In genomic region chr15:85750319-85750806, GRCh38 we compare ENCODE assay signal across 1 cellular context.
TF ChIP-seq lines count a peak whose summit lies in the region.

No MANE protein-coding gene starts in this region.

TF ChIP-seq in GM12878, 131 proteins besides CTCF, POLR2A, EP300 and RAD21 (continued from another document):
- TF ChIP-seq STAT3 (IDR thresholded peaks at IDR 0.05; ENCODE audit: low read depth, low read length) (no peak), SMC3 (IDR thresholded peaks at IDR 0.05; ENCODE audit: borderline replicate concordance, low read length) (no peak), NFYA (IDR thresholded peaks at IDR 0.05; ENCODE audit: borderline replicate concordance, low read depth, low read length) (no peak), RAD51 (IDR thresholded peaks at IDR 0.05) (no peak), SIN3A (IDR thresholded peaks at IDR 0.05; ENCODE audit: low read depth, low read length) (no peak), KDM1A (IDR thresholded peaks at IDR 0.05; ENCODE audit: borderline replicate concordance) (no peak), HDGF (IDR thresholded peaks at IDR 0.05) (no peak), CHD2 (IDR thresholded peaks at IDR 0.05; ENCODE audit: borderline replicate concordance, low read depth, low read length) (no peak), CHD4 (IDR thresholded peaks at IDR 0.05) (no peak), WRNIP1 (IDR thresholded peaks at IDR 0.05; ENCODE audit: borderline replicate concordance, low read depth, low read length) (no peak), MAX (IDR thresholded peaks at IDR 0.05; ENCODE audit: low read depth, low read length) (no peak), SMARCA5 (IDR thresholded peaks at IDR 0.05) (no peak), NR2C1 (IDR thresholded peaks at IDR 0.05) (no peak), FOXM1 (IDR thresholded peaks at IDR 0.05; ENCODE audit: low read depth, low read length) (no peak)
- TF ChIP-seq, protein P1, sequence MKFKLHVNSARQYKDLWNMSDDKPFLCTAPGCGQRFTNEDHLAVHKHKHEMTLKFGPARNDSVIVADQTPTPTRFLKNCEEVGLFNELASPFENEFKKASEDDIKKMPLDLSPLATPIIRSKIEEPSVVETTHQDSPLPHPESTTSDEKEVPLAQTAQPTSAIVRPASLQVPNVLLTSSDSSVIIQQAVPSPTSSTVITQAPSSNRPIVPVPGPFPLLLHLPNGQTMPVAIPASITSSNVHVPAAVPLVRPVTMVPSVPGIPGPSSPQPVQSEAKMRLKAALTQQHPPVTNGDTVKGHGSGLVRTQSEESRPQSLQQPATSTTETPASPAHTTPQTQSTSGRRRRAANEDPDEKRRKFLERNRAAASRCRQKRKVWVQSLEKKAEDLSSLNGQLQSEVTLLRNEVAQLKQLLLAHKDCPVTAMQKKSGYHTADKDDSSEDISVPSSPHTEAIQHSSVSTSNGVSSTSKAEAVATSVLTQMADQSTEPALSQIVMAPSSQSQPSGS (IDR thresholded peaks at IDR 0.05; ENCODE audit: low read length): no peak
- TF ChIP-seq, protein P2, sequence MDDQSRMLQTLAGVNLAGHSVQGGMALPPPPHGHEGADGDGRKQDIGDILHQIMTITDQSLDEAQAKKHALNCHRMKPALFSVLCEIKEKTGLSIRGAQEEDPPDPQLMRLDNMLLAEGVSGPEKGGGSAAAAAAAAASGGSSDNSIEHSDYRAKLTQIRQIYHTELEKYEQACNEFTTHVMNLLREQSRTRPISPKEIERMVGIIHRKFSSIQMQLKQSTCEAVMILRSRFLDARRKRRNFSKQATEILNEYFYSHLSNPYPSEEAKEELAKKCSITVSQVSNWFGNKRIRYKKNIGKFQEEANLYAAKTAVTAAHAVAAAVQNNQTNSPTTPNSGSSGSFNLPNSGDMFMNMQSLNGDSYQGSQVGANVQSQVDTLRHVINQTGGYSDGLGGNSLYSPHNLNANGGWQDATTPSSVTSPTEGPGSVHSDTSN (IDR thresholded peaks at IDR 0.05; ENCODE audit: insufficient replicate concordance, low read depth, low read length): no peak
